ENCODE assay signal across 7 cellular contexts in genomic region chr5:54785729-54786548, GRCh38.
DNase-seq lines count a peak whose midpoint lies in the region; ATAC-seq lines count a peak whose summit lies in the region.

No MANE protein-coding gene starts in this region.

- in situ Hi-C loops in KBM-7 (cut with MboI; ENCODE audit: low pct_unique_long_range_greater_than_20kb, low sequenced_read_pairs) = no loop called here

- ATAC-seq in GM21447 (IDR thresholded peaks at IDR 0.05; ENCODE audit: unreplicated experiment) = peak; percentile 87

- peak; percentile 26 for DNase-seq in KBM-7
- DNase-seq in dermis blood vessel endothelial cell = peak; percentile 40
- peak; percentile 87 for DNase-seq in pons (ENCODE audit: low spot score)
- no peak for DNase-seq in SW480 (ENCODE audit: low spot score)
- DNase-seq in HCEC 1CT = no peak
- no peak for DNase-seq in dedifferentiated amniotic fluid mesenchymal stem cell (ENCODE audit: extremely low spot score)

Comparison
In these comparisons a context has a peak if more than half of its experiments do, and no peak if none do; other contexts are left out.
1. DNase-seq: peak in KBM-7 (single experiment), dermis blood vessel endothelial cell (single experiment) and pons (single experiment); none in SW480 (single experiment), HCEC 1CT (single experiment) and dedifferentiated amniotic fluid mesenchymal stem cell (single experiment).